ENCODE assay signal across 1 cellular context in the genomic region with DNA sequence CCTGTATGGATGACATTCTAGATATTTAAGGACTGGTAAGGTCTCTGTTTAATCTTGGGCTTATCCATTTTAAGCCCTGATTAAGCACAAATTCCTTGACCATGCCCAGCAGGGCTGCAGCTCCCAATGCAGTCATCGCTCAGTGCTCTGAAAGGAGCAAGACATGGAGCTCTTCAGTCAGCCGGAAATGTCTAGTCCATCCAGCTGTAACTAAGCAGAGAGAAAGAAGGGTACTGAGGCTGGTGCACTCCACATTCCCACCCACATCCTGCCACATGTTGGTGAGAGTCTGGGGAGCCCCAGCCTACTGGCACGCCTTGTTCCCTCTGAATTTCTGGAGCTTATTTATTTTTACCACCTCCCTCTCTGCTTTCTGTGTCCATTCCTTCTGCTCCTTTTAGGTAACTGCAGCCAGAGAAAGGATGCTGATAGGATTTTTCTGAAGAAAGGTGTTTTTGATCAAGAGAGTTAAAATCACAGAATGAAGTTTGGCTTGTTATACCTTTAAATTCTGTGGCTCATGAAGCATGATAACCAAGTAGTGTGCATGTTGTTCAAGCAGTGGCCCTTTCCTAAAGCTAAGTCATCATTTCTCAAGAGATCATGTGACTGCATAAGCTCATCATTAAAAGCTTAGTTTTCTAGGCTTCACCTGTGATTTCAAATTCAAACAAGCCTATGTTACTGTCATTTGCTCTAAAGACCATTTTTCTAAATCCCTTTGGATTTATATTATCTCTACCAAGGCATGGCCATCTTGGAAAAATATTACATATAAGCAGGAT.
A peak's percentile ranks its signal among the peaks of the same experiment; 100 is the strongest.
TF ChIP-seq lines count a peak whose summit lies in the region.

No MANE protein-coding gene starts in this region.

TF ChIP-seq in K562, 482 proteins besides CTCF, POLR2A, EP300 and RAD21 (continued from another document):
- TF ChIP-seq MEF2D (tag; conservative IDR thresholded peaks at IDR 0.05; ENCODE audit: low read depth): no peak
- TF ChIP-seq KDM5B (IDR thresholded peaks at IDR 0.05; ENCODE audit: insufficient replicate concordance, low read depth, low read length): no peak
- no peak for TF ChIP-seq SP2 (IDR thresholded peaks at IDR 0.05; ENCODE audit: extremely low read depth, low read depth, low read length, poor library complexity, severe bottlenecking)
- TF ChIP-seq PML (IDR thresholded peaks at IDR 0.05; ENCODE audit: low read length): no peak
- TF ChIP-seq, protein P1, sequence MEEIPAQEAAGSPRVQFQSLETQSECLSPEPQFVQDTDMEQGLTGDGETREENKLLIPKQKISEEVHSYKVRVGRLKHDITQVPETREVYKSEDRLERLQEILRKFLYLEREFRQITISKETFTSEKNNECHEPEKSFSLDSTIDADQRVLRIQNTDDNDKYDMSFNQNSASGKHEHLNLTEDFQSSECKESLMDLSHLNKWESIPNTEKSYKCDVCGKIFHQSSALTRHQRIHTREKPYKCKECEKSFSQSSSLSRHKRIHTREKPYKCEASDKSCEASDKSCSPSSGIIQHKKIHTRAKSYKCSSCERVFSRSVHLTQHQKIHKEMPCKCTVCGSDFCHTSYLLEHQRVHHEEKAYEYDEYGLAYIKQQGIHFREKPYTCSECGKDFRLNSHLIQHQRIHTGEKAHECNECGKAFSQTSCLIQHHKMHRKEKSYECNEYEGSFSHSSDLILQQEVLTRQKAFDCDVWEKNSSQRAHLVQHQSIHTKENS (CRISPR knock-in tag; IDR thresholded peaks at IDR 0.05): no peak
- TF ChIP-seq, protein P2, sequence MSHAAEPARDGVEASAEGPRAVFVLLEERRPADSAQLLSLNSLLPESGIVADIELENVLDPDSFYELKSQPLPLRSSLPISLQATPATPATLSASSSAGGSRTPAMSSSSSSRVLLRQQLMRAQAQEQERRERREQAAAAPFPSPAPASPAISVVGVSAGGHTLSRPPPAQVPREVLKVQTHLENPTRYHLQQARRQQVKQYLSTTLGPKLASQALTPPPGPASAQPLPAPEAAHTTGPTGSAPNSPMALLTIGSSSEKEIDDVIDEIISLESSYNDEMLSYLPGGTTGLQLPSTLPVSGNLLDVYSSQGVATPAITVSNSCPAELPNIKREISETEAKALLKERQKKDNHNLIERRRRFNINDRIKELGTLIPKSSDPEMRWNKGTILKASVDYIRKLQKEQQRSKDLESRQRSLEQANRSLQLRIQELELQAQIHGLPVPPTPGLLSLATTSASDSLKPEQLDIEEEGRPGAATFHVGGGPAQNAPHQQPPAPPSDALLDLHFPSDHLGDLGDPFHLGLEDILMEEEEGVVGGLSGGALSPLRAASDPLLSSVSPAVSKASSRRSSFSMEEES (CRISPR knock-in tag; IDR thresholded peaks at IDR 0.05): peak; percentile 62
- TF ChIP-seq, protein P3, sequence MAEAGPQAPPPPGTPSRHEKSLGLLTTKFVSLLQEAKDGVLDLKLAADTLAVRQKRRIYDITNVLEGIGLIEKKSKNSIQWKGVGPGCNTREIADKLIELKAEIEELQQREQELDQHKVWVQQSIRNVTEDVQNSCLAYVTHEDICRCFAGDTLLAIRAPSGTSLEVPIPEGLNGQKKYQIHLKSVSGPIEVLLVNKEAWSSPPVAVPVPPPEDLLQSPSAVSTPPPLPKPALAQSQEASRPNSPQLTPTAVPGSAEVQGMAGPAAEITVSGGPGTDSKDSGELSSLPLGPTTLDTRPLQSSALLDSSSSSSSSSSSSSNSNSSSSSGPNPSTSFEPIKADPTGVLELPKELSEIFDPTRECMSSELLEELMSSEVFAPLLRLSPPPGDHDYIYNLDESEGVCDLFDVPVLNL (CRISPR knock-in tag; IDR thresholded peaks at IDR 0.05; ENCODE audit: low read depth): no peak
- TF ChIP-seq, protein P4, sequence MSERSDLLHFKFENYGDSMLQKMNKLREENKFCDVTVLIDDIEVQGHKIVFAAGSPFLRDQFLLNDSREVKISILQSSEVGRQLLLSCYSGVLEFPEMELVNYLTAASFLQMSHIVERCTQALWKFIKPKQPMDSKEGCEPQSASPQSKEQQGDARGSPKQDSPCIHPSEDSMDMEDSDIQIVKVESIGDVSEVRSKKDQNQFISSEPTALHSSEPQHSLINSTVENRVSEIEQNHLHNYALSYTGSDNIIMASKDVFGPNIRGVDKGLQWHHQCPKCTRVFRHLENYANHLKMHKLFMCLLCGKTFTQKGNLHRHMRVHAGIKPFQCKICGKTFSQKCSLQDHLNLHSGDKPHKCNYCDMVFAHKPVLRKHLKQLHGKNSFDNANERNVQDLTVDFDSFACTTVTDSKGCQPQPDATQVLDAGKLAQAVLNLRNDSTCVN (CRISPR knock-in tag; IDR thresholded peaks at IDR 0.05): no peak
- no peak for TF ChIP-seq STAT5A (IDR thresholded peaks at IDR 0.05; ENCODE audit: borderline replicate concordance, low read length)
- TF ChIP-seq TOE1 (IDR thresholded peaks at IDR 0.05; ENCODE audit: borderline replicate concordance): 0 out of 2 replicates have a peak, but pooled peaks have one; percentile 29
- TF ChIP-seq TOE1 (CRISPR knock-in tag; IDR thresholded peaks at IDR 0.05; ENCODE audit: borderline replicate concordance, low read depth): no peak
- no peak for TF ChIP-seq RBM34 (IDR thresholded peaks at IDR 0.05; ENCODE audit: borderline replicate concordance, insufficient read depth, low read length)
- no peak for TF ChIP-seq ILK (tag; IDR thresholded peaks at IDR 0.05; ENCODE audit: borderline replicate concordance, low read depth)
- no peak for TF ChIP-seq RBM22 (IDR thresholded peaks at IDR 0.05; ENCODE audit: low read depth, low read length, poor library complexity, severe bottlenecking)
- no peak for TF ChIP-seq BHLHE40 (IDR thresholded peaks at IDR 0.05; ENCODE audit: low read length)
- TF ChIP-seq, protein P5, sequence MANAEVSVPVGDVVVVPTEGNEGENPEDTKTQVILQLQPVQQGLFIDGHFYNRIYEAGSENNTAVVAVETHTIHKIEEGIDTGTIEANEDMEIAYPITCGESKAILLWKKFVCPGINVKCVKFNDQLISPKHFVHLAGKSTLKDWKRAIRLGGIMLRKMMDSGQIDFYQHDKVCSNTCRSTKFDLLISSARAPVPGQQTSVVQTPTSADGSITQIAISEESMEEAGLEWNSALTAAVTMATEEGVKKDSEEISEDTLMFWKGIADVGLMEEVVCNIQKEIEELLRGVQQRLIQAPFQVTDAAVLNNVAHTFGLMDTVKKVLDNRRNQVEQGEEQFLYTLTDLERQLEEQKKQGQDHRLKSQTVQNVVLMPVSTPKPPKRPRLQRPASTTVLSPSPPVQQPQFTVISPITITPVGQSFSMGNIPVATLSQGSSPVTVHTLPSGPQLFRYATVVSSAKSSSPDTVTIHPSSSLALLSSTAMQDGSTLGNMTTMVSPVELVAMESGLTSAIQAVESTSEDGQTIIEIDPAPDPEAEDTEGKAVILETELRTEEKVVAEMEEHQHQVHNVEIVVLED (CRISPR knock-in tag; IDR thresholded peaks at IDR 0.05): no peak
- TF ChIP-seq RAD51 (IDR thresholded peaks at IDR 0.05; ENCODE audit: borderline replicate concordance, low read depth): peak; percentile 22; the same call in 1 of the 2 replicates
- TF ChIP-seq, protein P6, sequence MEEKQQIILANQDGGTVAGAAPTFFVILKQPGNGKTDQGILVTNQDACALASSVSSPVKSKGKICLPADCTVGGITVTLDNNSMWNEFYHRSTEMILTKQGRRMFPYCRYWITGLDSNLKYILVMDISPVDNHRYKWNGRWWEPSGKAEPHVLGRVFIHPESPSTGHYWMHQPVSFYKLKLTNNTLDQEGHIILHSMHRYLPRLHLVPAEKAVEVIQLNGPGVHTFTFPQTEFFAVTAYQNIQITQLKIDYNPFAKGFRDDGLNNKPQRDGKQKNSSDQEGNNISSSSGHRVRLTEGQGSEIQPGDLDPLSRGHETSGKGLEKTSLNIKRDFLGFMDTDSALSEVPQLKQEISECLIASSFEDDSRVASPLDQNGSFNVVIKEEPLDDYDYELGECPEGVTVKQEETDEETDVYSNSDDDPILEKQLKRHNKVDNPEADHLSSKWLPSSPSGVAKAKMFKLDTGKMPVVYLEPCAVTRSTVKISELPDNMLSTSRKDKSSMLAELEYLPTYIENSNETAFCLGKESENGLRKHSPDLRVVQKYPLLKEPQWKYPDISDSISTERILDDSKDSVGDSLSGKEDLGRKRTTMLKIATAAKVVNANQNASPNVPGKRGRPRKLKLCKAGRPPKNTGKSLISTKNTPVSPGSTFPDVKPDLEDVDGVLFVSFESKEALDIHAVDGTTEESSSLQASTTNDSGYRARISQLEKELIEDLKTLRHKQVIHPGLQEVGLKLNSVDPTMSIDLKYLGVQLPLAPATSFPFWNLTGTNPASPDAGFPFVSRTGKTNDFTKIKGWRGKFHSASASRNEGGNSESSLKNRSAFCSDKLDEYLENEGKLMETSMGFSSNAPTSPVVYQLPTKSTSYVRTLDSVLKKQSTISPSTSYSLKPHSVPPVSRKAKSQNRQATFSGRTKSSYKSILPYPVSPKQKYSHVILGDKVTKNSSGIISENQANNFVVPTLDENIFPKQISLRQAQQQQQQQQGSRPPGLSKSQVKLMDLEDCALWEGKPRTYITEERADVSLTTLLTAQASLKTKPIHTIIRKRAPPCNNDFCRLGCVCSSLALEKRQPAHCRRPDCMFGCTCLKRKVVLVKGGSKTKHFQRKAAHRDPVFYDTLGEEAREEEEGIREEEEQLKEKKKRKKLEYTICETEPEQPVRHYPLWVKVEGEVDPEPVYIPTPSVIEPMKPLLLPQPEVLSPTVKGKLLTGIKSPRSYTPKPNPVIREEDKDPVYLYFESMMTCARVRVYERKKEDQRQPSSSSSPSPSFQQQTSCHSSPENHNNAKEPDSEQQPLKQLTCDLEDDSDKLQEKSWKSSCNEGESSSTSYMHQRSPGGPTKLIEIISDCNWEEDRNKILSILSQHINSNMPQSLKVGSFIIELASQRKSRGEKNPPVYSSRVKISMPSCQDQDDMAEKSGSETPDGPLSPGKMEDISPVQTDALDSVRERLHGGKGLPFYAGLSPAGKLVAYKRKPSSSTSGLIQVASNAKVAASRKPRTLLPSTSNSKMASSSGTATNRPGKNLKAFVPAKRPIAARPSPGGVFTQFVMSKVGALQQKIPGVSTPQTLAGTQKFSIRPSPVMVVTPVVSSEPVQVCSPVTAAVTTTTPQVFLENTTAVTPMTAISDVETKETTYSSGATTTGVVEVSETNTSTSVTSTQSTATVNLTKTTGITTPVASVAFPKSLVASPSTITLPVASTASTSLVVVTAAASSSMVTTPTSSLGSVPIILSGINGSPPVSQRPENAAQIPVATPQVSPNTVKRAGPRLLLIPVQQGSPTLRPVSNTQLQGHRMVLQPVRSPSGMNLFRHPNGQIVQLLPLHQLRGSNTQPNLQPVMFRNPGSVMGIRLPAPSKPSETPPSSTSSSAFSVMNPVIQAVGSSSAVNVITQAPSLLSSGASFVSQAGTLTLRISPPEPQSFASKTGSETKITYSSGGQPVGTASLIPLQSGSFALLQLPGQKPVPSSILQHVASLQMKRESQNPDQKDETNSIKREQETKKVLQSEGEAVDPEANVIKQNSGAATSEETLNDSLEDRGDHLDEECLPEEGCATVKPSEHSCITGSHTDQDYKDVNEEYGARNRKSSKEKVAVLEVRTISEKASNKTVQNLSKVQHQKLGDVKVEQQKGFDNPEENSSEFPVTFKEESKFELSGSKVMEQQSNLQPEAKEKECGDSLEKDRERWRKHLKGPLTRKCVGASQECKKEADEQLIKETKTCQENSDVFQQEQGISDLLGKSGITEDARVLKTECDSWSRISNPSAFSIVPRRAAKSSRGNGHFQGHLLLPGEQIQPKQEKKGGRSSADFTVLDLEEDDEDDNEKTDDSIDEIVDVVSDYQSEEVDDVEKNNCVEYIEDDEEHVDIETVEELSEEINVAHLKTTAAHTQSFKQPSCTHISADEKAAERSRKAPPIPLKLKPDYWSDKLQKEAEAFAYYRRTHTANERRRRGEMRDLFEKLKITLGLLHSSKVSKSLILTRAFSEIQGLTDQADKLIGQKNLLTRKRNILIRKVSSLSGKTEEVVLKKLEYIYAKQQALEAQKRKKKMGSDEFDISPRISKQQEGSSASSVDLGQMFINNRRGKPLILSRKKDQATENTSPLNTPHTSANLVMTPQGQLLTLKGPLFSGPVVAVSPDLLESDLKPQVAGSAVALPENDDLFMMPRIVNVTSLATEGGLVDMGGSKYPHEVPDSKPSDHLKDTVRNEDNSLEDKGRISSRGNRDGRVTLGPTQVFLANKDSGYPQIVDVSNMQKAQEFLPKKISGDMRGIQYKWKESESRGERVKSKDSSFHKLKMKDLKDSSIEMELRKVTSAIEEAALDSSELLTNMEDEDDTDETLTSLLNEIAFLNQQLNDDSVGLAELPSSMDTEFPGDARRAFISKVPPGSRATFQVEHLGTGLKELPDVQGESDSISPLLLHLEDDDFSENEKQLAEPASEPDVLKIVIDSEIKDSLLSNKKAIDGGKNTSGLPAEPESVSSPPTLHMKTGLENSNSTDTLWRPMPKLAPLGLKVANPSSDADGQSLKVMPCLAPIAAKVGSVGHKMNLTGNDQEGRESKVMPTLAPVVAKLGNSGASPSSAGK (IDR thresholded peaks at IDR 0.05): no peak
- TF ChIP-seq HEY1 (CRISPR knock-in tag; IDR thresholded peaks at IDR 0.05; ENCODE audit: borderline replicate concordance): no peak
